In the genomic region with DNA sequence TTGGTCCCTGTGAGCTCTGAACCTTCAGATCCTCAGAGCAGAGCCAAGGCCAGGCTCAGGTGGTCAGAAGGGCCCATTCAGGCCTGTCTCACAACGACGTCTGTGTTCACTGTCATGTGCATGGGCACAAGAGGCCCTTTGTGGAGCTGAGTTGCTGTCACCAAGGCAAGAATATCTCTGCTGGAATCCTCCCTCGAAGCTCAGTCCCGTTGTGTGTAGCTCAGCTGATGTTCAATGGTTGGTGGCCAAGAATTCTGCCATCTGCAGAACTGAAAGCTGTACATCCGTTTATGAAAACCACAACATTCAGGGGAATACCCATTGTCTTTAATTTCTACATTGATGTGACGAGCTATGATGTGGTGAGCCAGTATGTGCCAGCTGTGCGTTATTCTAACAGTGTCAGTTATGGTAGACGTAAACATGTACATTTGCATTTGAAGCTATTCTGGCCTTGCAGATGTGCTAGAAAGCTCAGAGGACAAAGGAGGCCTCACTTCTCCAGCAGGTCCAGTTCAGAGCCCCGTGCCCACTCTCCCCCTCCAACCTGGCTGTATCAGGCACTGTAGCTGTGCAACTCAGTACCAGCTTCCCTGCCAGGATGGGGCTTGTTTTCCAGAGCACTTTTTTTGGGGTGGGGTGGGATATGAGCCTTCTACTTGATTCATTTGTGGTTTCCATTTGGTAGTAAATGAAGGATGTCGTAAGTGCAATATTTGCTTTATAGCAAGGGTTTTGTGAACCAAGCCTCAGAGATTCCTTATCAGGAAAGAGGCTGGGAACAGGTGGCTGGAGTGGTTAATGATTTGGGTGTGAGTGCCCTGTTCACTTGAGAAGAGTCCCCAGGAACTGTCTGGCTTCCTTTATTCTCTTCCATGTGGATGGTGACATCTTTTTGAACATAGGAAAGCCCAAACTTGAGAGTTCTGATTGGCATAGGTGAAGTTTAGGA, we compare ENCODE assay signal across 8 cellular contexts. TPM values are rescaled to one million over a fixed set of nuclear protein-coding genes. Genes with fewer than 3 reads are reported as not detected.
A peak's percentile ranks its signal among the peaks of the same experiment; 100 is the strongest.
DNase-seq lines count a peak whose midpoint lies in the region; ATAC-seq and TF ChIP-seq lines count a peak whose summit lies in the region.

No MANE protein-coding gene starts in this region.

- DNase-seq in NOMO-1 treated with dmso at 0.1 percent for 144 hours (lab: John Stamatoyannopoulos, UW; ENCODE audit: unreplicated experiment), result peak; percentile 52
- DNase-seq in stomach, result peak; percentile 30
- DNase-seq in foreskin keratinocyte, result no peak
- DNase-seq in NCI-H2171 (lab: John Stamatoyannopoulos, UW), result no peak
- DNase-seq in breast epithelium (ENCODE audit: low spot score in 2 of 2), result no peak

- intact Hi-C loops in dendritic cell treated with granulocyte-macrophage colony-stimulating factor and Interleukin-4, amounts not matched to agents 40 ng/mL and 50 ng/mL, for 4 days (cut with micrococcal nuclease), result loop anchor here (2.0 kb wide), 1 partner anchor 16 kb away; no protein-coding TSS in a partner anchor
- intact Hi-C loops in stomach (cut with DNase I; ENCODE audit: low total_unique reads) (no loop called here), breast epithelium (cut with DNase I; ENCODE audit: low total_unique reads) (loop anchor here (1.0 kb wide), 1 partner anchor 9 kb away; no protein-coding TSS in a partner anchor)

- no peaks in the 10 kb centered on the region for H3K9me3 Mint-ChIP-seq in dendritic cell treated with granulocyte-macrophage colony-stimulating factor and Interleukin-4, amounts not matched to agents 40 ng/mL and 50 ng/mL, for 4 days

- no peak for TF ChIP-seq EP300 in stomach (IDR thresholded peaks at IDR 0.05)

- no peak overlapping the region for H3K4me3 ChIP-seq in stomach
- H3K4me3 ChIP-seq in breast epithelium, result no peak overlapping the region

- H3K27me3 Mint-ChIP-seq in dendritic cell treated with granulocyte-macrophage colony-stimulating factor and Interleukin-4, amounts not matched to agents 40 ng/mL and 50 ng/mL, for 4 days, result peaks cover 66% of the 10 kb centered on the region

- peaks cover 0 to 20% (median 15%) of the 10 kb centered on the region in 4 donors for H3K36me3 ChIP-seq in stomach
- no peaks in the 10 kb centered on the region for H3K36me3 ChIP-seq in breast epithelium

- peak overlapping the region; percentile 21 for H3K4me3 Mint-ChIP-seq in dendritic cell treated with granulocyte-macrophage colony-stimulating factor and Interleukin-4, amounts not matched to agents 40 ng/mL and 50 ng/mL, for 4 days

- TF ChIP-seq POLR2A in stomach (IDR thresholded peaks at IDR 0.05), result no peak
- TF ChIP-seq POLR2A in breast epithelium (IDR thresholded peaks at IDR 0.05), result no peak

- H3K4me1 ChIP-seq in stomach (peaks cover 14 to 62% (median 30%) of the 10 kb centered on the region in 4 donors), foreskin keratinocyte (no peaks in the 10 kb centered on the region), breast epithelium (no peaks in the 10 kb centered on the region)

- no peaks in the 10 kb centered on the region for H3K9me3 ChIP-seq in stomach
- H3K9me3 ChIP-seq in breast epithelium, result no peaks in the 10 kb centered on the region

- WGBS in stomach, 5 donors, result 59 to 63% (median 60%) methylated on average over 10 of the region's 10 CpGs

- peak overlapping the region; percentile 83 for H3K27ac Mint-ChIP-seq in dendritic cell treated with granulocyte-macrophage colony-stimulating factor and Interleukin-4, amounts not matched to agents 40 ng/mL and 50 ng/mL, for 4 days

- H3K27ac ChIP-seq in stomach, result peak overlapping the region in 1 of 5 donors; percentile 50
- no peak overlapping the region for H3K27ac ChIP-seq in foreskin keratinocyte
- H3K27ac ChIP-seq in breast epithelium, result no peak overlapping the region

- ATAC-seq in GM18867 (IDR thresholded peaks at IDR 0.05; ENCODE audit: unreplicated experiment) (peak; percentile 86), HG02642 (IDR thresholded peaks at IDR 0.05; ENCODE audit: poor library complexity, unreplicated experiment) (peak; percentile 82), foreskin keratinocyte (no peak)

- no peak for TF ChIP-seq CTCF in stomach (IDR thresholded peaks at IDR 0.05)
- TF ChIP-seq CTCF in foreskin keratinocyte (conservative IDR thresholded peaks at IDR 0.05), result no peak
- TF ChIP-seq CTCF in breast epithelium (IDR thresholded peaks at IDR 0.05), result no peak

- peaks cover 12% of the 10 kb centered on the region for H3K36me3 Mint-ChIP-seq in dendritic cell treated with granulocyte-macrophage colony-stimulating factor and Interleukin-4, amounts not matched to agents 40 ng/mL and 50 ng/mL, for 4 days (ENCODE audit: low read depth)

- H3K4me1 Mint-ChIP-seq in dendritic cell treated with granulocyte-macrophage colony-stimulating factor and Interleukin-4, amounts not matched to agents 40 ng/mL and 50 ng/mL, for 4 days (ENCODE audit: low read depth), result peaks cover 78% of the 10 kb centered on the region

- H3K27me3 ChIP-seq in stomach (no peaks in the 10 kb centered on the region), foreskin keratinocyte (no peaks in the 10 kb centered on the region), breast epithelium (no peaks in the 10 kb centered on the region)

RNA-seq across cellular contexts. Expression of a gene that starts 56.1 kb away (rescaled TPM):
- total RNA-seq in stomach (10 to 100 TPM in 3 of 5 donors, not detected in 2; 10.9 to 22.8 (median 21.3) TPM), foreskin keratinocyte (32.6 and 34.7 TPM in 2 replicates), breast epithelium (10 to 100 TPM; 14.4 to 29.2 (median 28.4) TPM)
- polyA plus RNA-seq in stomach (10 to 100 TPM; 10.9 to 18.4 (median 15.1) TPM), foreskin keratinocyte (46.6 and 52.2 TPM in 2 replicates)

Comparison
In these comparisons a context has a peak if more than half of its experiments do, and no peak if none do; other contexts are left out.
1. DNase-seq: peak in NOMO-1 treated with dmso at 0.1 percent for 144 hours (single experiment) and stomach (single experiment); none in foreskin keratinocyte (0 of 2), NCI-H2171 (single experiment) and breast epithelium (0 of 2).